ENCODE assay signal across 1 cellular context in genomic region chr10:110636932-110637557, GRCh38.
TF ChIP-seq lines count a peak whose summit lies in the region.

No MANE protein-coding gene starts in this region.

TF ChIP-seq in HEK293, 187 proteins besides CTCF, POLR2A, EP300 and RAD21 (continued from another document):
- TF ChIP-seq, protein P1, sequence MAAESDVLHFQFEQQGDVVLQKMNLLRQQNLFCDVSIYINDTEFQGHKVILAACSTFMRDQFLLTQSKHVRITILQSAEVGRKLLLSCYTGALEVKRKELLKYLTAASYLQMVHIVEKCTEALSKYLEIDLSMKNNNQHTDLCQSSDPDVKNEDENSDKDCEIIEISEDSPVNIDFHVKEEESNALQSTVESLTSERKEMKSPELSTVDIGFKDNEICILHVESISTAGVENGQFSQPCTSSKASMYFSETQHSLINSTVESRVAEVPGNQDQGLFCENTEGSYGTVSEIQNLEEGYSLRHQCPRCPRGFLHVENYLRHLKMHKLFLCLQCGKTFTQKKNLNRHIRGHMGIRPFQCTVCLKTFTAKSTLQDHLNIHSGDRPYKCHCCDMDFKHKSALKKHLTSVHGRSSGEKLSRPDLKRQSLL (tag by site-specific recombination; IDR thresholded peaks at IDR 0.05), result no peak
- TF ChIP-seq ZIC2 (tag by site-specific recombination; IDR thresholded peaks at IDR 0.05) (peak; percentile 86), KLF17 (tag by site-specific recombination; IDR thresholded peaks at IDR 0.05) (0 out of 2 replicates have a peak, but pooled peaks have one; percentile 15), ZNF585B (tag by site-specific recombination; IDR thresholded peaks at IDR 0.05) (no peak), FEZF1 (tag by site-specific recombination; IDR thresholded peaks at IDR 0.05) (0 out of 2 replicates have a peak, but pooled peaks have one; percentile 13), GLIS2 (tag by site-specific recombination; IDR thresholded peaks at IDR 0.05) (peak; percentile 64), ZEB2 (tag by site-specific recombination; IDR thresholded peaks at IDR 0.05) (peak; percentile 74; the same call in 1 of the 2 replicates), ZNF561 (tag by site-specific recombination; IDR thresholded peaks at IDR 0.05; ENCODE audit: borderline replicate concordance) (0 out of 2 replicates have a peak, but pooled peaks have one; percentile 22), ATF2 (tag by site-specific recombination; IDR thresholded peaks at IDR 0.05; ENCODE audit: low read depth) (no peak; the same call in 1 of the 2 replicates), ZNF24 (tag by site-specific recombination; IDR thresholded peaks at IDR 0.05) (0 out of 2 replicates have a peak, but pooled peaks have one; percentile 19), GFI1B (tag by site-specific recombination; IDR thresholded peaks at IDR 0.05) (0 out of 2 replicates have a peak, but pooled peaks have one; percentile 4), ZSCAN18 (tag by site-specific recombination; IDR thresholded peaks at IDR 0.05) (no peak), ZSCAN23 (tag by site-specific recombination; IDR thresholded peaks at IDR 0.05) (0 out of 2 replicates have a peak, but pooled peaks have one; percentile 32), ZXDB (tag by site-specific recombination; IDR thresholded peaks at IDR 0.05) (peak; percentile 36; the same call in 1 of the 2 replicates), ZNF501 (tag by site-specific recombination; IDR thresholded peaks at IDR 0.05) (peak; percentile 17; the same call in 1 of the 2 replicates), ZNF398 (tag by site-specific recombination; IDR thresholded peaks at IDR 0.05) (0 out of 2 replicates have a peak, but pooled peaks have one; percentile 50), ZNF18 (tag by site-specific recombination; IDR thresholded peaks at IDR 0.05) (peak; percentile 48; the same call in 1 of the 2 replicates), REST (tag by site-specific recombination; IDR thresholded peaks at IDR 0.05) (0 out of 2 replicates have a peak, but pooled peaks have one; percentile 19), KLF8 (tag by site-specific recombination; IDR thresholded peaks at IDR 0.05) (0 out of 2 replicates have a peak, but pooled peaks have one; percentile 24), ZNF621 (tag by site-specific recombination; IDR thresholded peaks at IDR 0.05) (no peak), ZNF324 (tag by site-specific recombination; IDR thresholded peaks at IDR 0.05) (peak; percentile 36; the same call in 1 of the 2 replicates), ZNF423 (tag by site-specific recombination; IDR thresholded peaks at IDR 0.05) (peak; percentile 36; the same call in 1 of the 2 replicates), OVOL3 (tag by site-specific recombination; IDR thresholded peaks at IDR 0.05) (no peak)
- TF ChIP-seq, protein P2, sequence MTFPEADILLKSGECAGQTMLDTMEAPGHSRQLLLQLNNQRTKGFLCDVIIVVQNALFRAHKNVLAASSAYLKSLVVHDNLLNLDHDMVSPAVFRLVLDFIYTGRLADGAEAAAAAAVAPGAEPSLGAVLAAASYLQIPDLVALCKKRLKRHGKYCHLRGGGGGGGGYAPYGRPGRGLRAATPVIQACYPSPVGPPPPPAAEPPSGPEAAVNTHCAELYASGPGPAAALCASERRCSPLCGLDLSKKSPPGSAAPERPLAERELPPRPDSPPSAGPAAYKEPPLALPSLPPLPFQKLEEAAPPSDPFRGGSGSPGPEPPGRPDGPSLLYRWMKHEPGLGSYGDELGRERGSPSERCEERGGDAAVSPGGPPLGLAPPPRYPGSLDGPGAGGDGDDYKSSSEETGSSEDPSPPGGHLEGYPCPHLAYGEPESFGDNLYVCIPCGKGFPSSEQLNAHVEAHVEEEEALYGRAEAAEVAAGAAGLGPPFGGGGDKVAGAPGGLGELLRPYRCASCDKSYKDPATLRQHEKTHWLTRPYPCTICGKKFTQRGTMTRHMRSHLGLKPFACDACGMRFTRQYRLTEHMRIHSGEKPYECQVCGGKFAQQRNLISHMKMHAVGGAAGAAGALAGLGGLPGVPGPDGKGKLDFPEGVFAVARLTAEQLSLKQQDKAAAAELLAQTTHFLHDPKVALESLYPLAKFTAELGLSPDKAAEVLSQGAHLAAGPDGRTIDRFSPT (tag by site-specific recombination; IDR thresholded peaks at IDR 0.05), result peak; percentile 79
- TF ChIP-seq, protein P3, sequence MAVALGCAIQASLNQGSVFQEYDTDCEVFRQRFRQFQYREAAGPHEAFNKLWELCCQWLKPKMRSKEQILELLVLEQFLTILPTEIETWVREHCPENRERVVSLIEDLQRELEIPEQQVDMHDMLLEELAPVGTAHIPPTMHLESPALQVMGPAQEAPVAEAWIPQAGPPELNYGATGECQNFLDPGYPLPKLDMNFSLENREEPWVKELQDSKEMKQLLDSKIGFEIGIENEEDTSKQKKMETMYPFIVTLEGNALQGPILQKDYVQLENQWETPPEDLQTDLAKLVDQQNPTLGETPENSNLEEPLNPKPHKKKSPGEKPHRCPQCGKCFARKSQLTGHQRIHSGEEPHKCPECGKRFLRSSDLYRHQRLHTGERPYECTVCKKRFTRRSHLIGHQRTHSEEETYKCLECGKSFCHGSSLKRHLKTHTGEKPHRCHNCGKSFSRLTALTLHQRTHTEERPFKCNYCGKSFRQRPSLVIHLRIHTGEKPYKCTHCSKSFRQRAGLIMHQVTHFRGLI (tag by site-specific recombination; IDR thresholded peaks at IDR 0.05), result peak; percentile 67; the same call in 1 of the 2 replicates
- TF ChIP-seq, protein P4, sequence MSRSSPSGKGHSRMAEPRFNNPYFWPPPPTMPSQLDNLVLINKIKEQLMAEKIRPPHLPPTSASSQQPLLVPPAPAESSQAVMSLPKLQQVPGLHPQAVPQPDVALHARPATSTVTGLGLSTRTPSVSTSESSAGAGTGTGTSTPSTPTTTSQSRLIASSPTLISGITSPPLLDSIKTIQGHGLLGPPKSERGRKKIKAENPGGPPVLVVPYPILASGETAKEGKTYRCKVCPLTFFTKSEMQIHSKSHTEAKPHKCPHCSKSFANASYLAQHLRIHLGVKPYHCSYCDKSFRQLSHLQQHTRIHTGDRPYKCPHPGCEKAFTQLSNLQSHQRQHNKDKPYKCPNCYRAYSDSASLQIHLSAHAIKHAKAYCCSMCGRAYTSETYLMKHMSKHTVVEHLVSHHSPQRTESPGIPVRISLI (tag by site-specific recombination; IDR thresholded peaks at IDR 0.05), result peak; percentile 60; the same call in 1 of the 2 replicates
